In the genomic region with DNA sequence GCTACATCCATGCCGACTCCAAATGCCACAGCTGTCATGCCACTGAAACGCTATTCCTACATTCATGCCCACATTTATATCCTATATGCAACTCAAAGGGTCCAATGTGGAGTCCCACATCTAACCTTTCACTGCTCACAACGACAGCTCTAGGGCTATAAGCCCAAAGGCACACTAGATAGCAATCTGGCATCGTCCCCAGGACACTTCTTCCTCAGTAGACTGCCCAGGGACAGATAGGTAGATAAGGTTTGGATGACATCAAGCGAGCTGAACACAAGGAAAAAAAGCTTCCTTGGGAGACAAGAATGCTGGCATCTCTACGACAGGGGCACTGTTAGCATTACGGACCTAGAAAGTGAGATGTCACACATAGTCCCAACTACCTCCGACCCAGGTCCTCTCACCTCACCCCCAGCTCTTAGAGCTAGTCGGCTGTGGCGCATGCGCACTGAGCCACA, we compare ENCODE assay signal across 1 cellular context.
TF ChIP-seq lines count a peak whose summit lies in the region.

No MANE protein-coding gene starts in this region.

TF ChIP-seq in SK-N-SH treated with all-trans-retinoic acid at 6 μM for 48 hours, 23 proteins besides CTCF, POLR2A, EP300 and RAD21 (continued from another document):
- TF ChIP-seq ZNF565 (CRISPR knock-in tag; conservative IDR thresholded peaks at IDR 0.05; ENCODE audit: low read depth), result no peak
- TF ChIP-seq PPARA (CRISPR knock-in tag; IDR thresholded peaks at IDR 0.05; ENCODE audit: borderline replicate concordance), result no peak
TF ChIP-seq in SK-N-SH treated with all-trans-retinoic acid at 6 μM for 48 hours: peak in this region for 0.
